In genomic region chr15:71411538-71412482, GRCh38 we compare ENCODE assay signal across 10 cellular contexts.
DNase-seq lines count a peak whose midpoint lies in the region; ATAC-seq and TF ChIP-seq lines count a peak whose summit lies in the region.
"Had no signal": no experiment of that assay in that cellular context is flagged by ENCODE, and none has a peak within 500 bp of the region (broad histone marks: within the 10 kb centered on the region; RNA-seq: fewer than 3 reads in every experiment).

No MANE protein-coding gene starts in this region.

- POLR2A ChIA-PET in HEK293T (lab: Yijun Ruan, JAX): interaction anchor here (1.8 kb wide), 1 partner anchor 13 kb away, joined by 4 read pairs; no protein-coding TSS in a partner anchor

- no peaks in the 10 kb centered on the region for H3K27me3 ChIP-seq in duodenal mucosa (ENCODE audit: control insufficient read depth in 1 of 2, insufficient read depth in 2 of 2, low read length in 2 of 2)
- H3K27me3 ChIP-seq in kidney epithelial cell (ENCODE audit: control insufficient read depth, insufficient read depth, low read length): no peaks in the 10 kb centered on the region
- H3K27me3 ChIP-seq in stomach smooth muscle (ENCODE audit: control insufficient read depth in 1 of 2, insufficient read depth in 2 of 2, low read length in 2 of 2): no peaks in the 10 kb centered on the region

- DNase-seq in HEK293T (ENCODE audit: extremely low spot score): no peak
- DNase-seq in kidney epithelial cell (ENCODE audit: low read depth): peak; percentile 57
- no peak for DNase-seq in HCEC 1CT
- no peak for DNase-seq in COLO829 (ENCODE audit: low spot score)
- DNase-seq: activated CD4-positive, alpha-beta T cell treated with anti-CD3 and anti-CD28 coated beads, Interleukin-2, amount 50 U/mL, for 48 hours; DMS 273 treated with DMSO at 0.1 percent for 48 hours had no signal

- peak overlapping the region; percentile 75 for H3K27ac ChIP-seq in duodenal mucosa (ENCODE audit: low read depth, low read length)
- H3K27ac ChIP-seq in stomach smooth muscle (ENCODE audit: low read length): peak overlapping the region; percentile 1

- H3K36me3 ChIP-seq in duodenal mucosa (ENCODE audit: control insufficient read depth in 1 of 2, insufficient read depth in 2 of 2, low read length in 2 of 2) (no peaks in the 10 kb centered on the region), kidney epithelial cell (ENCODE audit: control insufficient read depth, insufficient read depth, low read length) (no peaks in the 10 kb centered on the region), stomach smooth muscle (ENCODE audit: control insufficient read depth in 2 of 2, insufficient read depth in 2 of 2, low read length in 2 of 2) (no peaks in the 10 kb centered on the region)

- H3K9me3 ChIP-seq in duodenal mucosa (ENCODE audit: control insufficient read depth in 1 of 2, low read length in 2 of 2) (no peaks in the 10 kb centered on the region), stomach smooth muscle (ENCODE audit: control insufficient read depth in 2 of 2, low read length in 2 of 2) (no peaks in the 10 kb centered on the region)

- H3K9ac ChIP-seq in duodenal mucosa (ENCODE audit: low read depth in 1 of 2, low read length in 2 of 2): peak overlapping the region in 1 of 2 donors; percentile 50
- H3K9ac ChIP-seq in stomach smooth muscle (ENCODE audit: low read length in 2 of 2): no peak overlapping the region

- H3K4me1 ChIP-seq in duodenal mucosa (ENCODE audit: control insufficient read depth in 1 of 2, insufficient read depth in 2 of 2, low read length in 2 of 2) (peaks cover 26 to 41% of the 10 kb centered on the region in 2 donors), stomach smooth muscle (ENCODE audit: control insufficient read depth, insufficient read depth, low read length) (peaks cover 15% of the 10 kb centered on the region)

- ATAC-seq in GM21390 (IDR thresholded peaks at IDR 0.05; ENCODE audit: unreplicated experiment) (no peak), GM21381 (IDR thresholded peaks at IDR 0.05; ENCODE audit: unreplicated experiment) (no peak)

- peak overlapping the region; percentile 19 to 38 for H3K4me3 ChIP-seq in duodenal mucosa (ENCODE audit: low read depth in 1 of 2, low read length in 2 of 2)
- H3K4me3 ChIP-seq in kidney epithelial cell (ENCODE audit: low read depth, low read length): no peak overlapping the region
- H3K4me3 ChIP-seq in stomach smooth muscle (ENCODE audit: low read length in 2 of 2): no peak overlapping the region

- CTCF ChIA-PET in HEK293T (lab: Yijun Ruan, JAX): interaction anchor here (0.8 kb wide), 1 partner anchor 26 kb away, joined by 3 read pairs; no protein-coding TSS in a partner anchor

- TF ChIP-seq CTCF in kidney epithelial cell (IDR thresholded peaks at IDR 0.05; ENCODE audit: insufficient read depth, low read length, poor library complexity, severe bottlenecking): peak; percentile 35

TF ChIP-seq in HEK293T, 16 proteins besides CTCF, POLR2A, EP300 and RAD21:
- no peak for TF ChIP-seq NFRKB (IDR thresholded peaks at IDR 0.05)
- TF ChIP-seq SP1 (IDR thresholded peaks at IDR 0.05): no peak
- no peak for TF ChIP-seq LEF1 (IDR thresholded peaks at IDR 0.05; ENCODE audit: borderline replicate concordance)
- TF ChIP-seq FOXK2 (IDR thresholded peaks at IDR 0.05): no peak
- no peak for TF ChIP-seq ZNF384 (IDR thresholded peaks at IDR 0.05)
- peak; percentile 28; the same call in 1 of the 2 replicates for TF ChIP-seq PKNOX1 (IDR thresholded peaks at IDR 0.05)

Comparison
In these comparisons a context has a peak if more than half of its experiments do, and no peak if none do; other contexts are left out.
1. H3K4me3 ChIP-seq: peak in duodenal mucosa (2 of 2); none in kidney epithelial cell (single experiment) and stomach smooth muscle (0 of 2).